ENCODE assay signal across 8 cellular contexts in the genomic region with DNA sequence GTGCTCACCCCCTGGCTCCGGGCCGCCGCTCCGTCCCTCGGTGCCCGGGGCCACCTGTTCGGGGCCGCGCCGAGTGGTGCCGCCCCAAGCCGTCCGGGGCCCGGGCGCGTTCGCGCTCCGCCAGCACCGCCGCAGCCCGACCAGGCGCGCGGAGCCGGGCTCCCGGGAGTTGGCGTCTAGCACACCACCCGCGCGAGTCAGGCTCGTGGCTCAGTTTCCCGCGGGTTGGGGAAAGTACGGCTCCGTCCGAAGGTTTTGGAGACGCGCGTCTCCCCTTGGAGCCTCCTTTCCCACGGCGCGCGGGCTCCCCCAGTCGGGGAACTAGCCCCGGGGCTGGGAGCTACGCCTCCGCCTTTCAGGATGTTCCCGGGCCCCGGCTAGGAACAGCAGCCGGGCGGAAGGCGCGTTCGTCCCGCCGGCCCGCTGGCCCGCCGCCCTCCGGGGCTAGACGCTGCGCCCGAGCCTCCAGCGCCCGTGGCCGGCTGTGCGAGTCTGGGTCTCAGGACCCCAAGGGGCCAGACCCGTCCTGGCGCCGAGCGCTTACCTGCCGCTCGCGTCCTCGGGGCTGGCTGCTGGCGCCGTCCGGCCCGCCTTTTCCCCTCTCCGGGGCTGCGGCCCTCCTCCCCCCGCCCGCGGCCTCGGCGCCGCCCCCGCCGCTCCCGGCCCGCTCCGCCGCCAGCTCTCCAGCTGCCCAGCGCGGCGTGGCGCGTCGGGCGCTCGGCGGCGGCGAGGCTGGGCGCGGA. TPM values are rescaled to one million over a fixed set of nuclear protein-coding genes. Genes with fewer than 3 reads are reported as not detected.
DNase-seq lines count a peak whose midpoint lies in the region; ATAC-seq and TF ChIP-seq lines count a peak whose summit lies in the region.

A gene with protein sequence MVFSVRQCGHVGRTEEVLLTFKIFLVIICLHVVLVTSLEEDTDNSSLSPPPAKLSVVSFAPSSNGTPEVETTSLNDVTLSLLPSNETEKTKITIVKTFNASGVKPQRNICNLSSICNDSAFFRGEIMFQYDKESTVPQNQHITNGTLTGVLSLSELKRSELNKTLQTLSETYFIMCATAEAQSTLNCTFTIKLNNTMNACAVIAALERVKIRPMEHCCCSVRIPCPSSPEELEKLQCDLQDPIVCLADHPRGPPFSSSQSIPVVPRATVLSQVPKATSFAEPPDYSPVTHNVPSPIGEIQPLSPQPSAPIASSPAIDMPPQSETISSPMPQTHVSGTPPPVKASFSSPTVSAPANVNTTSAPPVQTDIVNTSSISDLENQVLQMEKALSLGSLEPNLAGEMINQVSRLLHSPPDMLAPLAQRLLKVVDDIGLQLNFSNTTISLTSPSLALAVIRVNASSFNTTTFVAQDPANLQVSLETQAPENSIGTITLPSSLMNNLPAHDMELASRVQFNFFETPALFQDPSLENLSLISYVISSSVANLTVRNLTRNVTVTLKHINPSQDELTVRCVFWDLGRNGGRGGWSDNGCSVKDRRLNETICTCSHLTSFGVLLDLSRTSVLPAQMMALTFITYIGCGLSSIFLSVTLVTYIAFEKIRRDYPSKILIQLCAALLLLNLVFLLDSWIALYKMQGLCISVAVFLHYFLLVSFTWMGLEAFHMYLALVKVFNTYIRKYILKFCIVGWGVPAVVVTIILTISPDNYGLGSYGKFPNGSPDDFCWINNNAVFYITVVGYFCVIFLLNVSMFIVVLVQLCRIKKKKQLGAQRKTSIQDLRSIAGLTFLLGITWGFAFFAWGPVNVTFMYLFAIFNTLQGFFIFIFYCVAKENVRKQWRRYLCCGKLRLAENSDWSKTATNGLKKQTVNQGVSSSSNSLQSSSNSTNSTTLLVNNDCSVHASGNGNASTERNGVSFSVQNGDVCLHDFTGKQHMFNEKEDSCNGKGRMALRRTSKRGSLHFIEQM (minus strand): TSS at position 571 of the 743 bp plus-strand sequence. CDS start 53,634 bp downstream, outside the sequence.

- no peaks in the 10 kb centered on the region for H3K36me3 Mint-ChIP-seq in glutamatergic neuron (ENCODE audit: unreplicated experiment)

- DNase-seq in DMS53 treated with DMSO at 0.1 percent for 48 hours (lab: John Stamatoyannopoulos, UW; ENCODE audit: unreplicated experiment) (peak; percentile 23), NT2/D1 (ENCODE audit: low read depth, low spot score) (no peak), glutamatergic neuron (peak; percentile 39), posterior vena cava (ENCODE audit: low spot score) (peak; percentile 83), Karpas-422 (no peak), T-helper 9 cell (no peak), NCI-H2029 treated with DMSO at 0.1 percent for 48 hours (lab: John Stamatoyannopoulos, UW) (no peak)

- peaks cover 2% of the 10 kb centered on the region for H3K4me1 Mint-ChIP-seq in glutamatergic neuron (ENCODE audit: low read depth, unreplicated experiment)

- H3K27ac ChIP-seq in Karpas-422 (ENCODE audit: low read length), result no peak within 1 kb of the TSS

- TF ChIP-seq CTCF in glutamatergic neuron (IDR thresholded peaks at IDR 0.05; ENCODE audit: partially characterized antibody, unreplicated experiment), result no peak

- H3K27me3 Mint-ChIP-seq in glutamatergic neuron (ENCODE audit: unreplicated experiment), result peaks cover 3% of the 10 kb centered on the region

- no peaks in the 10 kb centered on the region for H3K9me2 ChIP-seq in Karpas-422 (replicated peaks; ENCODE audit: insufficient read depth, low read length)

- H3K4me1 ChIP-seq in NT2/D1 (ENCODE audit: insufficient read depth, insufficient read length) (no peaks in the 10 kb centered on the region), Karpas-422 (ENCODE audit: low read length) (no peaks in the 10 kb centered on the region)

- H4K20me1 ChIP-seq in Karpas-422 (ENCODE audit: insufficient read depth, low read depth, low read length), result no peaks in the 10 kb centered on the region

- H3K9me3 Mint-ChIP-seq in glutamatergic neuron (ENCODE audit: unreplicated experiment), result no peaks in the 10 kb centered on the region

- no peak within 1 kb of the TSS for H3K4me2 ChIP-seq in Karpas-422 (ENCODE audit: low read depth, low read length, poor library complexity, severe bottlenecking)

- H3K27me3 ChIP-seq in NT2/D1 (ENCODE audit: insufficient read depth, insufficient read length) (peaks cover 72% of the 10 kb centered on the region), Karpas-422 (ENCODE audit: low read length) (no peaks in the 10 kb centered on the region)

- H3K9me3 ChIP-seq in NT2/D1 (ENCODE audit: insufficient read depth, low read length) (no peaks in the 10 kb centered on the region), Karpas-422 (ENCODE audit: low read length) (no peaks in the 10 kb centered on the region)

- H3K4me3 Mint-ChIP-seq in glutamatergic neuron (ENCODE audit: unreplicated experiment), result peak within 1 kb of the TSS; percentile 71

- ATAC-seq in GM19324 (IDR thresholded peaks at IDR 0.05; ENCODE audit: low FRiP score, unreplicated experiment), result no peak

- H3K9ac ChIP-seq in NT2/D1 (ENCODE audit: insufficient read length, low read depth) (peak within 1 kb of the TSS; percentile 64), Karpas-422 (ENCODE audit: low read length) (no peak within 1 kb of the TSS)

- H3K36me3 ChIP-seq in NT2/D1 (ENCODE audit: insufficient read depth, insufficient read length, low read length) (no peaks in the 10 kb centered on the region), Karpas-422 (ENCODE audit: insufficient read depth, low read length) (no peaks in the 10 kb centered on the region)

- H3K79me2 ChIP-seq in Karpas-422 (ENCODE audit: low read length), result no peaks in the 10 kb centered on the region

- no peak within 1 kb of the TSS for H2AFZ ChIP-seq in Karpas-422 (ENCODE audit: low read length)

- intact Hi-C loops in posterior vena cava (cut with DNase I), result no loop called here

- H3K4me3 ChIP-seq in NT2/D1 (ENCODE audit: insufficient read length, low read depth), result peak within 1 kb of the TSS; percentile 56
- H3K4me3 ChIP-seq in Karpas-422 (ENCODE audit: low read length), result no peak within 1 kb of the TSS

- no peak within 1 kb of the TSS for H3K27ac Mint-ChIP-seq in glutamatergic neuron (ENCODE audit: unreplicated experiment)

RNA-seq across cellular contexts. Expression of the gene that starts here (rescaled TPM):
- total RNA-seq in glutamatergic neuron (ENCODE audit: unreplicated experiment), result 0.39 TPM
- 1 to 10 TPM; 1.0 TPM for total RNA-seq in posterior vena cava
- total RNA-seq in Karpas-422 (2014; rRNA removed; shearing (Covaris generic); ENCODE audit: low replicate concordance), result not detected in 2 replicates

Comparison
In these comparisons a context has a peak if more than half of its experiments do, and no peak if none do; other contexts are left out.
1. Peak in DNase-seq in glutamatergic neuron; RNA of the gene not detected or under 1 TPM.
2. DNase-seq: peak in DMS53 treated with DMSO at 0.1 percent for 48 hours (single experiment) and posterior vena cava (single experiment); none in NT2/D1 (single experiment), Karpas-422 (single experiment), T-helper 9 cell (single experiment) and NCI-H2029 treated with DMSO at 0.1 percent for 48 hours (single experiment).